In the genomic region with DNA sequence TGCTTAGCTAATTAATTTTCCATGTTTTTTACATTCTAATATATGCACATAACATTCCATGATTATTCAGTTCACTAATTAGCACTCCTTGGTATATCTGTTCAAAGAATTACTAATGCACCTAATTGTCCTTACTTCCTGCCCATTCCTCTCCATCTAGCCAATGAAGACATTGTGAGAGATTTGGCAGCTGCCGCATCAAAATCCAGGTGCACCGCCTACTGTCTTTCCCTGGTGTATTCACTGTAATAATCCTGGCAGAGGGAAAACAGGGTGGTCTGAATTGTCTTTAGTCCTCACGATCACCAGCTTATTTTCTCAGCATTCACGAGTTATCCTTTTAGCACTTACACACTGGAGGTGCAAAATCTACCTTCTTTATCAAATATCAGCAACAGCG, we compare ENCODE assay signal across 1 cellular context.
TF ChIP-seq lines count a peak whose summit lies in the region.

No MANE protein-coding gene starts in this region.

TF ChIP-seq in WTC11, 78 proteins besides CTCF, POLR2A, EP300 and RAD21 (continued from another document):
- TF ChIP-seq, protein P1, sequence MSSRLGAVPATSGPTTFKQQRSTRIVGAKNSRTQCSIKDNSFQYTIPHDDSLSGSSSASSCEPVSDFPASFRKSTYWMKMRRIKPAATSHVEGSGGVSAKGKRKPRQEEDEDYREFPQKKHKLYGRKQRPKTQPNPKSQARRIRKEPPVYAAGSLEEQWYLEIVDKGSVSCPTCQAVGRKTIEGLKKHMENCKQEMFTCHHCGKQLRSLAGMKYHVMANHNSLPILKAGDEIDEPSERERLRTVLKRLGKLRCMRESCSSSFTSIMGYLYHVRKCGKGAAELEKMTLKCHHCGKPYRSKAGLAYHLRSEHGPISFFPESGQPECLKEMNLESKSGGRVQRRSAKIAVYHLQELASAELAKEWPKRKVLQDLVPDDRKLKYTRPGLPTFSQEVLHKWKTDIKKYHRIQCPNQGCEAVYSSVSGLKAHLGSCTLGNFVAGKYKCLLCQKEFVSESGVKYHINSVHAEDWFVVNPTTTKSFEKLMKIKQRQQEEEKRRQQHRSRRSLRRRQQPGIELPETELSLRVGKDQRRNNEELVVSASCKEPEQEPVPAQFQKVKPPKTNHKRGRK (CRISPR knock-in tag; IDR thresholded peaks at IDR 0.05; ENCODE audit: borderline replicate concordance): no peak
- TF ChIP-seq, protein P2, sequence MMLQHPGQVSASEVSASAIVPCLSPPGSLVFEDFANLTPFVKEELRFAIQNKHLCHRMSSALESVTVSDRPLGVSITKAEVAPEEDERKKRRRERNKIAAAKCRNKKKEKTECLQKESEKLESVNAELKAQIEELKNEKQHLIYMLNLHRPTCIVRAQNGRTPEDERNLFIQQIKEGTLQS (CRISPR knock-in tag; conservative IDR thresholded peaks at IDR 0.05): no peak
- TF ChIP-seq MYBL2 (CRISPR knock-in tag; IDR thresholded peaks at IDR 0.05) (no peak), CBFB (CRISPR knock-in tag; IDR thresholded peaks at IDR 0.05; ENCODE audit: low read depth) (no peak)
- TF ChIP-seq, protein P3, sequence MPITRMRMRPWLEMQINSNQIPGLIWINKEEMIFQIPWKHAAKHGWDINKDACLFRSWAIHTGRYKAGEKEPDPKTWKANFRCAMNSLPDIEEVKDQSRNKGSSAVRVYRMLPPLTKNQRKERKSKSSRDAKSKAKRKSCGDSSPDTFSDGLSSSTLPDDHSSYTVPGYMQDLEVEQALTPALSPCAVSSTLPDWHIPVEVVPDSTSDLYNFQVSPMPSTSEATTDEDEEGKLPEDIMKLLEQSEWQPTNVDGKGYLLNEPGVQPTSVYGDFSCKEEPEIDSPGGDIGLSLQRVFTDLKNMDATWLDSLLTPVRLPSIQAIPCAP (CRISPR knock-in tag; IDR thresholded peaks at IDR 0.05): no peak
- TF ChIP-seq, protein P4, sequence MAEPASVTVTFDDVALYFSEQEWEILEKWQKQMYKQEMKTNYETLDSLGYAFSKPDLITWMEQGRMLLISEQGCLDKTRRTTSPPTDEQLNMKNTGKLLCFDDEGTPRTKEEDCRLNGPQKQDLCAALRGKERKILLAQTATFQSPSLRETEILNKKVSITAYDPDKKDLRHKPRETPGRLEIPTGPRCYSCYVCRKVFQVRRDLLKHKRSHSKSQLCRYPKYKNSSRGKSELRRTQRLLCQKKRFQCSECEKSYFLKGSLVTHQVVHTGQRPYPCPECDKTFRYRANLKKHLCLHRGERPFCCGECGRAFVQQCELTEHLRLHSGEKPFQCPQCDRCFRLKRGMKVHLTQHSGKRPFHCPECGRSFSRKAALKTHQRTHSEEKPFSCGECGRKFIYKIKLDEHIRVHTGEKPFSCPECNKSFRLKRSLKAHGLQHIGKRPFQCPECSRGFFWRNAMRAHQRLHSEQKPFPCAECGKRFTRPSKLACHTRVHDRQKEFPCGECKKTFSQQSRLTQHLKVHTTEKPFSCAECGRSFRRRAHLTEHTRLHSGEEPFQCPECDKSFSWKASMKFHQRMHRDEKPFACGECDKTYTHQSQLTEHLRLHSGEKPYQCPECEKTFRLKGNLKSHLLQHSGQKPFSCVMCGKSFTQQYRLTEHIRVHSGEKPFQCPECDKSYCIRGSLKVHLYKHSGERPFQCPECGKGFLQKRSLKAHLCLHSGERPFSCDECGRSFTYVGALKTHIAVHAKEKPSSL (CRISPR knock-in tag; conservative IDR thresholded peaks at IDR 0.05): no peak
- TF ChIP-seq, protein P5, sequence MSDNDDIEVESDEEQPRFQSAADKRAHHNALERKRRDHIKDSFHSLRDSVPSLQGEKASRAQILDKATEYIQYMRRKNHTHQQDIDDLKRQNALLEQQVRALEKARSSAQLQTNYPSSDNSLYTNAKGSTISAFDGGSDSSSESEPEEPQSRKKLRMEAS (CRISPR knock-in tag; IDR thresholded peaks at IDR 0.05): no peak
- TF ChIP-seq, protein P6, sequence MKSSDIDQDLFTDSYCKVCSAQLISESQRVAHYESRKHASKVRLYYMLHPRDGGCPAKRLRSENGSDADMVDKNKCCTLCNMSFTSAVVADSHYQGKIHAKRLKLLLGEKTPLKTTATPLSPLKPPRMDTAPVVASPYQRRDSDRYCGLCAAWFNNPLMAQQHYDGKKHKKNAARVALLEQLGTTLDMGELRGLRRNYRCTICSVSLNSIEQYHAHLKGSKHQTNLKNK (CRISPR knock-in tag; IDR thresholded peaks at IDR 0.05): no peak
- TF ChIP-seq, protein P7, sequence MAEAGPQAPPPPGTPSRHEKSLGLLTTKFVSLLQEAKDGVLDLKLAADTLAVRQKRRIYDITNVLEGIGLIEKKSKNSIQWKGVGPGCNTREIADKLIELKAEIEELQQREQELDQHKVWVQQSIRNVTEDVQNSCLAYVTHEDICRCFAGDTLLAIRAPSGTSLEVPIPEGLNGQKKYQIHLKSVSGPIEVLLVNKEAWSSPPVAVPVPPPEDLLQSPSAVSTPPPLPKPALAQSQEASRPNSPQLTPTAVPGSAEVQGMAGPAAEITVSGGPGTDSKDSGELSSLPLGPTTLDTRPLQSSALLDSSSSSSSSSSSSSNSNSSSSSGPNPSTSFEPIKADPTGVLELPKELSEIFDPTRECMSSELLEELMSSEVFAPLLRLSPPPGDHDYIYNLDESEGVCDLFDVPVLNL (CRISPR knock-in tag; IDR thresholded peaks at IDR 0.05; ENCODE audit: borderline replicate concordance, low read depth): no peak
